1 cellular context compared by ENCODE assay signal in the genomic region with DNA sequence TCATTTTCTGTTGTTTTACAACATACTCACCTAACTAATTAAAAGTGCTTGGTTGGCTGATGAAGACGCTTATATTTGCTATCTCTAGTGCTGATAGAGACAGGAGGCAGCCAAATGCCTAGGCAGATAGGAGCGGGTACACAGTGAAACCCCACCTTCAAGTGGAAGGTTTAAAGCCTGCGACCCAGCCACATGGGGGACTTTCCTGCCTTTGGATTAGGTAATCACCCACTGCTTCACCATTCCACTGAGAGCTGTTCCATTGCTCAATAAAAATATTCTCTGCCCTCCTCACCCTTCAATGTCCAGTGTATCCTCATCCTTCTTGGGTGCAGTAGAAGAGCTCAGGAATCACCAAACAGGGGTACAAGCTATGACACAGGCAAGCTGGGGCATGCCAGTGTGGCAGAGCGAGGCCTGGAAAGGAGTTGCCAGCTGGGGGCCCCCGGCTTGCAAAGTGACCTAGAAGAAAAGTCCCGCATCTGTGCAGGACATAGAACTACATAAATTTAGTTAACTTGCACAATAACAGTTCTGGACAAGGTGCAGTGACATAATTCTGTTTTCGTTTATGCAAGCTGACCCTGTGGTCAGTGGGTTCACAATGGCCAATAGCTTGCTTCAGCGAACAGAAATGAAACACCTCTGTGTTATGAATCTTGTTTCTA.
A peak's percentile ranks its signal among the peaks of the same experiment; 100 is the strongest.
TF ChIP-seq lines count a peak whose summit lies in the region.

No MANE protein-coding gene starts in this region.

TF ChIP-seq in liver, 16 proteins besides CTCF, POLR2A, EP300 and RAD21 (continued from another document):
- TF ChIP-seq, protein P1, sequence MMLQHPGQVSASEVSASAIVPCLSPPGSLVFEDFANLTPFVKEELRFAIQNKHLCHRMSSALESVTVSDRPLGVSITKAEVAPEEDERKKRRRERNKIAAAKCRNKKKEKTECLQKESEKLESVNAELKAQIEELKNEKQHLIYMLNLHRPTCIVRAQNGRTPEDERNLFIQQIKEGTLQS (IDR thresholded peaks at IDR 0.05) = peak; percentile 63
